ENCODE assay signal across 10 cellular contexts in the genomic region with DNA sequence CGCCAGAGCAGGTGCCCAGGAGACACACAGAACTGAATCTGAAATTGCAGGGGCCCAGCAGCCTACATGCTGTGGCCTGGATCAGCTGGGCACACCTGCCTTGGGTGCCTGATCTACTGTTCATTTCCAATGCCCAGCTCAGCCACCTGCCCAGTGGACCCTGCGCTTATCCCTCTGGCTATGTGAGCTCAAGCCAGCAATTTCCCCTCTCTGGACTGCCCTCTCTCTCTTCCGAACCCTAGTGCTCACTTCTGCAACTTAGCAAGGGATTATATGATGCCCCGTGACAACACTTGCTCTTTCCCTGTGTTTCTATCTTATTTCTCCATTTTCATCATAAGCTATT.
DNase-seq lines count a peak whose midpoint lies in the region; ATAC-seq and TF ChIP-seq lines count a peak whose summit lies in the region.
"Had no signal": no experiment of that assay in that cellular context is flagged by ENCODE, and none has a peak within 500 bp of the region (broad histone marks: within the 10 kb centered on the region; RNA-seq: fewer than 3 reads in every experiment).

No MANE protein-coding gene starts in this region.

- DNase-seq in CD1c-positive myeloid dendritic cell (ENCODE audit: extremely low spot score): peak; percentile 59
- no peak for DNase-seq in HFFc6
- DNase-seq in T-helper 17 cell: no peak
- no peak for DNase-seq in natural killer cell treated with Interleukin-12 subunit alpha and Interleukin-12 subunit beta and Interleukin-15 and Interleukin-18, amount 100 ng/mL, for 72 hours (ENCODE audit: low spot score)
- DNase-seq in effector CD8-positive, alpha-beta T cell (lab: John Stamatoyannopoulos, UW): no peak
- DNase-seq in islet precursor cell: no peak
- no peak for DNase-seq in NCI-H1436 (lab: John Stamatoyannopoulos, UW)
- DNase-seq: NCI-H2171 had no signal

- H3K4me1 Mint-ChIP-seq in HFFc6 (ENCODE audit: low read depth) (peaks cover 49% of the 10 kb centered on the region), T-helper 17 cell (peaks cover 65% of the 10 kb centered on the region)
- H3K4me1 Mint-ChIP-seq in natural killer cell treated with Interleukin-12 subunit alpha and Interleukin-12 subunit beta and Interleukin-15 and Interleukin-18, amount 100 ng/mL, for 72 hours (ENCODE audit: low read depth in 2 of 2): peaks cover 74 to 90% of the 10 kb centered on the region in 2 donors

- H3K4me3 Mint-ChIP-seq in HFFc6 (no peak overlapping the region), T-helper 17 cell (peak overlapping the region; percentile 9)
- H3K4me3 Mint-ChIP-seq in natural killer cell treated with Interleukin-12 subunit alpha and Interleukin-12 subunit beta and Interleukin-15 and Interleukin-18, amount 100 ng/mL, for 72 hours: peak overlapping the region; percentile 59

- no peaks in the 10 kb centered on the region for H3K36me3 Mint-ChIP-seq in HFFc6 (ENCODE audit: low read depth)
- H3K36me3 Mint-ChIP-seq in T-helper 17 cell (ENCODE audit: low read depth): peaks cover 4% of the 10 kb centered on the region
- H3K36me3 Mint-ChIP-seq in natural killer cell treated with Interleukin-12 subunit alpha and Interleukin-12 subunit beta and Interleukin-15 and Interleukin-18, amount 100 ng/mL, for 72 hours: peaks cover 14% of the 10 kb centered on the region

- H3K27me3 Mint-ChIP-seq in HFFc6 (ENCODE audit: insufficient read depth) (peaks cover 36% of the 10 kb centered on the region), T-helper 17 cell (peaks cover 35% of the 10 kb centered on the region)
- peaks cover 34 to 42% of the 10 kb centered on the region in 2 donors for H3K27me3 Mint-ChIP-seq in natural killer cell treated with Interleukin-12 subunit alpha and Interleukin-12 subunit beta and Interleukin-15 and Interleukin-18, amount 100 ng/mL, for 72 hours

- H3K27ac Mint-ChIP-seq in HFFc6 (peak overlapping the region; percentile 42; the same call in 1 of the 2 replicates), T-helper 17 cell (peak overlapping the region; percentile 51)
- H3K27ac Mint-ChIP-seq in natural killer cell treated with Interleukin-12 subunit alpha and Interleukin-12 subunit beta and Interleukin-15 and Interleukin-18, amount 100 ng/mL, for 72 hours: peak overlapping the region; percentile 85 to 90

- no peak for ATAC-seq in T-helper 17 cell
- ATAC-seq in natural killer cell treated with Interleukin-12 subunit alpha and Interleukin-12 subunit beta and Interleukin-15 and Interleukin-18, amount 100 ng/mL, for 72 hours: no peak

- no peaks in the 10 kb centered on the region for H3K9me3 ChIP-seq in T-helper 17 cell (ENCODE audit: control insufficient read depth, low read length, poor library complexity, severe bottlenecking)
- H3K9me3 ChIP-seq: colonic mucosa, psoas muscle had no signal

- H3K9me3 Mint-ChIP-seq in HFFc6: no peaks in the 10 kb centered on the region
- H3K9me3 Mint-ChIP-seq in natural killer cell treated with Interleukin-12 subunit alpha and Interleukin-12 subunit beta and Interleukin-15 and Interleukin-18, amount 100 ng/mL, for 72 hours: no peaks in the 10 kb centered on the region

- TF ChIP-seq CTCF in HFFc6 (IDR thresholded peaks at IDR 0.05): no peak
